24 cellular contexts compared by ENCODE assay signal in genomic region chr1:205920861-205921558, GRCh38. TPM values are rescaled to one million over a fixed set of nuclear protein-coding genes. Genes with fewer than 3 reads are reported as not detected.
DNase-seq lines count a peak whose midpoint lies in the region; ATAC-seq, FAIRE-seq and TF ChIP-seq lines count a peak whose summit lies in the region.
"Had no signal": no experiment of that assay in that cellular context is flagged by ENCODE, and none has a peak within 500 bp of the region (broad histone marks: within the 10 kb centered on the region; RNA-seq: fewer than 3 reads in every experiment).

No MANE protein-coding gene starts in this region.

- H4K20me1 ChIP-seq in BLaER1: no peaks in the 10 kb centered on the region
- H4K20me1 ChIP-seq in OCI-LY7 (ENCODE audit: insufficient read depth, low read length): no peaks in the 10 kb centered on the region

- H2AFZ ChIP-seq in OCI-LY7 (ENCODE audit: low read length): no peak overlapping the region

- DNase-seq in kidney (peak; percentile 30), OCI-LY7 (ENCODE audit: low spot score) (no peak)
- no peak for DNase-seq in central memory CD4-positive, alpha-beta T cell
- no peak for DNase-seq in stimulated activated naive CD8-positive, alpha-beta T cell treated with anti-CD3 and anti-CD28 coated beads, Interleukin-15, amount 100 ng/mL, for 72 hours
- DNase-seq: activated CD4-positive, alpha-beta T cell treated with anti-CD3 and anti-CD28 coated beads, Interleukin-2, amount 50 U/mL, for 1 hour; activated CD8-positive, alpha-beta memory T cell treated with anti-CD3 and anti-CD28 coated beads, Interleukin-2, amount 50 U/mL, for 4 hours; CD8-positive, alpha-beta T cell; GF-D8; MG63; NCI-H1436; NCI-H524 treated with DMSO at 0.1 percent for 48 hours; small intestine; stimulated activated naive CD8-positive, alpha-beta T cell treated with anti-CD3 and anti-CD28 coated beads, Interleukin-15, Interleukin-2, amounts not matched to agents 100 U/mL and 50 U/mL, for 24 hours had no signal

- H3K4me3 Mint-ChIP-seq in stimulated activated memory B cell treated with anti-CD40 and anti-IgM and Interleukin-4, amounts not matched to agents 10 μg/mL and 1 μg/mL and 100 μg/mL, for 72 hours: no peak overlapping the region
- no peak overlapping the region for H3K4me3 Mint-ChIP-seq in stimulated activated naive CD8-positive, alpha-beta T cell treated with anti-CD3 and anti-CD28 coated beads, Interleukin-15, amount 100 ng/mL, for 72 hours
- H3K4me3 Mint-ChIP-seq: CD8-positive, alpha-beta T cell; T-helper 1 cell treated with Interleukin-12 subunit alpha and Interleukin-12 subunit beta and Interleukin-4 antibody, amounts not matched to agents 30 μg/mL and 1 μg/mL, for 36 hours had no signal

- no peak for FAIRE-seq in kidney (lab: Jason Lieb, UNC)
- FAIRE-seq: endothelial cell of umbilical vein, RCC 7860, small intestine, urothelium cell line had no signal

- no peaks in the 10 kb centered on the region for H3K36me3 ChIP-seq in BLaER1
- no peaks in the 10 kb centered on the region for H3K36me3 ChIP-seq in HEK293 (ENCODE audit: control insufficient read depth in 2 of 2, insufficient read depth in 1 of 2, low read length in 2 of 2)
- H3K36me3 ChIP-seq in kidney (ENCODE audit: control insufficient read depth in 1 of 2, insufficient read depth in 2 of 2, low read length in 2 of 2): no peaks in the 10 kb centered on the region
- H3K36me3 ChIP-seq in OCI-LY7 (ENCODE audit: insufficient read depth, low read length): no peaks in the 10 kb centered on the region
- H3K36me3 ChIP-seq: MG63, prostate gland had no signal

- no peak for ATAC-seq in stimulated activated memory B cell treated with anti-CD40 and anti-IgM and Interleukin-4, amounts not matched to agents 10 μg/mL and 1 μg/mL and 100 μg/mL, for 72 hours
- ATAC-seq in stimulated activated naive CD8-positive, alpha-beta T cell treated with anti-CD3 and anti-CD28 coated beads, Interleukin-15, amount 100 ng/mL, for 72 hours: no peak
- ATAC-seq: CD8-positive, alpha-beta T cell; stimulated activated naive CD8-positive, alpha-beta T cell treated with anti-CD3 and anti-CD28 coated beads, Interleukin-15, Interleukin-2, amounts not matched to agents 100 U/mL and 50 U/mL, for 24 hours had no signal

- intact Hi-C loops in kidney (cut with DNase I) (loop anchor here (10.0 kb wide), 1 partner anchor 194 kb away; the partner anchor contains the start of gene AVPR1B), OCI-LY7 (cut with micrococcal nuclease; ENCODE audit: unreplicated experiment) (no loop called here)

- no peaks in the 10 kb centered on the region for H3K9me3 Mint-ChIP-seq in stimulated activated memory B cell treated with anti-CD40 and anti-IgM and Interleukin-4, amounts not matched to agents 10 μg/mL and 1 μg/mL and 100 μg/mL, for 72 hours
- H3K9me3 Mint-ChIP-seq in stimulated activated naive CD8-positive, alpha-beta T cell treated with anti-CD3 and anti-CD28 coated beads, Interleukin-15, amount 100 ng/mL, for 72 hours: no peaks in the 10 kb centered on the region
- H3K9me3 Mint-ChIP-seq: CD8-positive, alpha-beta T cell; T-helper 1 cell treated with Interleukin-12 subunit alpha and Interleukin-12 subunit beta and Interleukin-4 antibody, amounts not matched to agents 30 μg/mL and 1 μg/mL, for 36 hours had no signal

- POLR2A ChIA-PET in HEK293 (lab: Yijun Ruan, JAX): interaction anchor here (3.2 kb wide), 1 partner anchor 56 kb away, joined by 18 read pairs; no protein-coding TSS in a partner anchor
- POLR2A ChIA-PET in OCI-LY7 (lab: Charles Lee): no interaction called here

- peak overlapping the region; percentile 12 for H3K27ac Mint-ChIP-seq in stimulated activated memory B cell treated with anti-CD40 and anti-IgM and Interleukin-4, amounts not matched to agents 10 μg/mL and 1 μg/mL and 100 μg/mL, for 72 hours
- no peak overlapping the region for H3K27ac Mint-ChIP-seq in stimulated activated naive CD8-positive, alpha-beta T cell treated with anti-CD3 and anti-CD28 coated beads, Interleukin-15, amount 100 ng/mL, for 72 hours
- H3K27ac Mint-ChIP-seq: CD8-positive, alpha-beta T cell; T-helper 1 cell treated with Interleukin-12 subunit alpha and Interleukin-12 subunit beta and Interleukin-4 antibody, amounts not matched to agents 30 μg/mL and 1 μg/mL, for 36 hours had no signal

- H3K4me1 Mint-ChIP-seq in stimulated activated memory B cell treated with anti-CD40 and anti-IgM and Interleukin-4, amounts not matched to agents 10 μg/mL and 1 μg/mL and 100 μg/mL, for 72 hours: peaks cover 31% of the 10 kb centered on the region
- no peaks in the 10 kb centered on the region for H3K4me1 Mint-ChIP-seq in stimulated activated naive CD8-positive, alpha-beta T cell treated with anti-CD3 and anti-CD28 coated beads, Interleukin-15, amount 100 ng/mL, for 72 hours

- no peaks in the 10 kb centered on the region for H3K36me3 Mint-ChIP-seq in stimulated activated memory B cell treated with anti-CD40 and anti-IgM and Interleukin-4, amounts not matched to agents 10 μg/mL and 1 μg/mL and 100 μg/mL, for 72 hours
- H3K36me3 Mint-ChIP-seq: CD8-positive, alpha-beta T cell had no signal

- 0 out of 2 replicates have a peak overlapping the region, but pooled peaks have one; percentile 57 for H3K4me3 ChIP-seq in BLaER1
- H3K4me3 ChIP-seq in HEK293 (ENCODE audit: low read depth, low read length): no peak overlapping the region
- no peak overlapping the region for H3K4me3 ChIP-seq in kidney (ENCODE audit: low read length in 2 of 2)
- no peak overlapping the region for H3K4me3 ChIP-seq in OCI-LY7 (ENCODE audit: low read depth, low read length, poor library complexity, severe bottlenecking)
- H3K4me3 ChIP-seq: MG63, prostate gland had no signal

- CTCF ChIA-PET in HEK293 (lab: Yijun Ruan, JAX): interaction anchor here (1.0 to 15.6 kb wide), 9 partner anchors 13 to 262 kb away, joined by 3 to 527 read pairs (median 39); no protein-coding TSS in a partner anchor
- CTCF ChIA-PET in OCI-LY7 (lab: Charles Lee; ENCODE audit: unreplicated experiment): no interaction called here

- H3K27ac ChIP-seq in BLaER1: peak overlapping the region; percentile 91
- H3K27ac ChIP-seq in HEK293 (ENCODE audit: extremely low read depth, low read depth, low read length): no peak overlapping the region
- H3K27ac ChIP-seq in kidney (ENCODE audit: low read depth in 2 of 2, low read length in 2 of 2): no peak overlapping the region
- no peak overlapping the region for H3K27ac ChIP-seq in OCI-LY7 (ENCODE audit: low read depth, low read length, poor library complexity, severe bottlenecking)
- H3K27ac ChIP-seq: prostate gland had no signal

- H3K27me3 ChIP-seq in BLaER1: no peaks in the 10 kb centered on the region
- H3K27me3 ChIP-seq: MG63 had no signal

- H3K9me2 ChIP-seq in OCI-LY7 (ENCODE audit: insufficient read depth, low read length): no peaks in the 10 kb centered on the region

- no peaks in the 10 kb centered on the region for H3K79me2 ChIP-seq in OCI-LY7 (ENCODE audit: insufficient read depth, low read depth, low read length)

- TF ChIP-seq CTCF in HEK293 (tag by site-specific recombination; IDR thresholded peaks at IDR 0.05) (no peak), kidney (IDR thresholded peaks at IDR 0.05; ENCODE audit: borderline replicate concordance, extremely low read depth, insufficient read depth) (no peak), OCI-LY7 (conservative IDR thresholded peaks at IDR 0.05; ENCODE audit: low read length) (no peak)

- peaks cover 18% of the 10 kb centered on the region for H3K27me3 Mint-ChIP-seq in stimulated activated memory B cell treated with anti-CD40 and anti-IgM and Interleukin-4, amounts not matched to agents 10 μg/mL and 1 μg/mL and 100 μg/mL, for 72 hours
- H3K27me3 Mint-ChIP-seq in stimulated activated naive CD8-positive, alpha-beta T cell treated with anti-CD3 and anti-CD28 coated beads, Interleukin-15, amount 100 ng/mL, for 72 hours: peaks cover 9% of the 10 kb centered on the region

- H3K9me3 ChIP-seq in BLaER1: no peaks in the 10 kb centered on the region
- H3K9me3 ChIP-seq in HEK293 (ENCODE audit: control insufficient read depth, insufficient read depth, low read depth, low read length): no peaks in the 10 kb centered on the region
- H3K9me3 ChIP-seq in kidney (ENCODE audit: control insufficient read depth in 1 of 2, low read length in 2 of 2): no peaks in the 10 kb centered on the region
- no peaks in the 10 kb centered on the region for H3K9me3 ChIP-seq in OCI-LY7 (ENCODE audit: low read length)
- H3K9me3 ChIP-seq: MG63, prostate gland had no signal

- peak overlapping the region; percentile 86 for H3K4me2 ChIP-seq in BLaER1
- no peak overlapping the region for H3K4me2 ChIP-seq in OCI-LY7 (ENCODE audit: low read length)

- BruUV-seq in OCI-LY7 (replicated peaks; lab: Mats Ljungman, UMichigan): no TSS peak

- H3K4me1 ChIP-seq in BLaER1 (peaks cover 63% of the 10 kb centered on the region), HEK293 (ENCODE audit: control insufficient read depth, insufficient read depth, low read length) (no peaks in the 10 kb centered on the region), kidney (ENCODE audit: control insufficient read depth in 1 of 2, insufficient read depth in 1 of 2, low read depth in 1 of 2, low read length in 2 of 2) (peaks cover 7 to 8% of the 10 kb centered on the region in 2 donors), OCI-LY7 (ENCODE audit: insufficient read depth, low read length, poor library complexity, severe bottlenecking) (no peaks in the 10 kb centered on the region)
- H3K4me1 ChIP-seq: prostate gland had no signal

- peak overlapping the region; percentile 78; the same call in 1 of the 2 replicates for H3K9ac ChIP-seq in BLaER1
- H3K9ac ChIP-seq in kidney (ENCODE audit: low read length in 2 of 2): no peak overlapping the region

TF ChIP-seq in HEK293, 187 proteins besides CTCF, POLR2A, EP300 and RAD21:
- TF ChIP-seq ZNF513 (tag by site-specific recombination; IDR thresholded peaks at IDR 0.05): no peak
- TF ChIP-seq EGR2 (tag by site-specific recombination; IDR thresholded peaks at IDR 0.05; ENCODE audit: low read depth): peak; percentile 35; the same call in 1 of the 2 replicates

RNA-seq across cellular contexts. Expression of gene SLC26A9, which starts 22.2 kb away (rescaled TPM):
- 0.69 TPM for total RNA-seq in kidney
- polyA plus RNA-seq in kidney (ENCODE audit: insufficient read depth, low read depth, low replicate concordance): 5.9 TPM
- not detected in 2 replicates for total RNA-seq in OCI-LY7 (2014; rRNA removed; shearing (Covaris generic))
- not detected in 2 replicates for total RNA-seq in OCI-LY7 (2022)
- total RNA-seq: CD8-positive, alpha-beta T cell; H7; liver; SK-MEL-5 had no signal
- polyA plus RNA-seq: liver had no signal
